ENCODE assay signal across 22 cellular contexts in genomic region chr10:132925071-132925561, GRCh38. TPM values are rescaled to one million over a fixed set of nuclear protein-coding genes. Genes with fewer than 3 reads are reported as not detected.
"Had no signal": no experiment of that assay in that cellular context is flagged by ENCODE, and none has a peak within 500 bp of the region (broad histone marks: within the 10 kb centered on the region; RNA-seq: fewer than 3 reads in every experiment).

No MANE protein-coding gene starts in this region.

- H3K4me1 Mint-ChIP-seq: immature natural killer cell, memory B cell, mesothelial cell of epicardium had no signal

- H3K4me1 ChIP-seq: colonic mucosa, esophagus squamous epithelium, gastroesophageal sphincter, suprapubic skin, thyroid gland, uterus had no signal

- H3K36me3 ChIP-seq: colonic mucosa, esophagus squamous epithelium, gastroesophageal sphincter, neutrophil, suprapubic skin, thyroid gland, uterus had no signal

- H3K27ac Mint-ChIP-seq: immature natural killer cell; memory B cell; mesothelial cell of epicardium; nephron; stimulated activated effector memory CD8-positive, alpha-beta T cell treated with anti-CD3 and anti-CD28 coated beads, Interleukin-12 subunit alpha, Interleukin-12 subunit beta, amount 100 ng/mL, for 72 hours; type B pancreatic cell had no signal

- H3K36me3 Mint-ChIP-seq: immature natural killer cell; memory B cell; mesothelial cell of epicardium; stimulated activated effector memory CD8-positive, alpha-beta T cell treated with anti-CD3 and anti-CD28 coated beads, Interleukin-12 subunit alpha, Interleukin-12 subunit beta, amount 100 ng/mL, for 72 hours; type B pancreatic cell had no signal

- H3K27me3 Mint-ChIP-seq: type B pancreatic cell had no signal

- H3K4me3 ChIP-seq: colonic mucosa, esophagus squamous epithelium, gastroesophageal sphincter, suprapubic skin, thyroid gland, uterus had no signal

- H3K9me3 ChIP-seq: colonic mucosa, esophagus squamous epithelium, gastroesophageal sphincter, neutrophil, suprapubic skin, thyroid gland, uterus had no signal

- ATAC-seq: gastroesophageal sphincter; left cardiac atrium; right cardiac atrium; stimulated activated effector memory CD8-positive, alpha-beta T cell treated with anti-CD3 and anti-CD28 coated beads, Interleukin-12 subunit alpha, Interleukin-12 subunit beta, amount 100 ng/mL, for 72 hours; stimulated activated naive CD8-positive, alpha-beta T cell treated with anti-CD3 and anti-CD28 coated beads, Interleukin-15, Interleukin-2, amounts not matched to agents 100 U/mL and 50 U/mL, for 24 hours had no signal

- H3K4me3 Mint-ChIP-seq: immature natural killer cell; memory B cell; mesothelial cell of epicardium; nephron; stimulated activated effector memory CD8-positive, alpha-beta T cell treated with anti-CD3 and anti-CD28 coated beads, Interleukin-12 subunit alpha, Interleukin-12 subunit beta, amount 100 ng/mL, for 72 hours; type B pancreatic cell had no signal

- H3K27me3 ChIP-seq: colonic mucosa, neutrophil, thyroid gland, uterus had no signal

- H3K27ac ChIP-seq: colonic mucosa, esophagus squamous epithelium, gastroesophageal sphincter, neutrophil, suprapubic skin, thyroid gland, uterus had no signal

- H3K9me3 Mint-ChIP-seq: immature natural killer cell; memory B cell; mesothelial cell of epicardium; nephron; stimulated activated effector memory CD8-positive, alpha-beta T cell treated with anti-CD3 and anti-CD28 coated beads, Interleukin-12 subunit alpha, Interleukin-12 subunit beta, amount 100 ng/mL, for 72 hours; type B pancreatic cell had no signal

- DNase-seq: cerebellar nuclear complex; colonic mucosa; dermis blood vessel endothelial cell; esophagus squamous epithelium; foreskin fibroblast; immature natural killer cell; left cardiac atrium; stimulated activated CD4-positive, alpha-beta T cell treated with anti-CD3 and anti-CD28 coated beads, Interleukin-4, amount 100 ng/mL, for 1 hour; stimulated activated CD8-positive, alpha-beta memory T cell treated with anti-CD3 and anti-CD28 coated beads, Interleukin-4, amount 100 ng/mL, for 48 hours; stimulated activated naive CD8-positive, alpha-beta T cell treated with anti-CD3 and anti-CD28 coated beads, Interleukin-15, Interleukin-2, amounts not matched to agents 100 U/mL and 50 U/mL, for 24 hours; thyroid gland; uterus had no signal

RNA-seq across cellular contexts. Expression of gene CFAP46, which starts 17.3 kb away (rescaled TPM):
- total RNA-seq: myocyte had no signal
